ENCODE assay signal across 28 cellular contexts in the genomic region with DNA sequence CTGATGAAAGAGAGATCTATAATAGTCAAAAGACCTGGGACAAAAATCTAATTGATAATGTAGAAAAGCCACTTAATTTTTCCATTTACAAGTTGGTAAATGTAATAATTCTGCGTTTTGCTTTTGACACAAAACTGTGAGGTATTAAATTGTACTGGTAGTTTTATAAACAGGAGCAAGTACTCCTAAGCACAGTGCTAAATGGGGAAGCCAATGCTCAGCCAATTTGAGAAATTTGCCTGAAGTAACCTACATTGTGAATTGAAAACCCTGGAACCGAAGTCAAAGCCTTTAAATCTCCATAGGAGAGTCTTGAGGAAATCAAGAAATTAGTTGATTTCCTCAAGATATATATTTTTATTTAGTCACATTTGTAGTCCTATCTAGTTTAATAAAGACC.
"Had no signal": no experiment of that assay in that cellular context is flagged by ENCODE, and none has a peak within 500 bp of the region (broad histone marks: within the 10 kb centered on the region; RNA-seq: fewer than 3 reads in every experiment).

No MANE protein-coding gene starts in this region.

- H2AFZ ChIP-seq: neural progenitor cell had no signal

- H3K4me1 ChIP-seq: left lung, neural progenitor cell, right atrium auricular region, testis, thyroid gland, upper lobe of left lung, vagina had no signal

- H3K27me3 ChIP-seq: left lung, neural progenitor cell, neutrophil, right atrium auricular region, stomach, testis, thyroid gland, transverse colon, upper lobe of left lung, vagina had no signal

- FAIRE-seq: keratinocyte had no signal

- ATAC-seq: left cardiac atrium; natural killer cell; sciatic nerve; stimulated activated naive B cell treated with anti-CD40 and anti-IgM and Interleukin-4, amounts not matched to agents 10 μg/mL and 1 μg/mL and 100 μg/mL, for 72 hours; stimulated activated naive CD8-positive, alpha-beta T cell treated with anti-CD3 and anti-CD28 coated beads, Interleukin-15, Interleukin-2, amounts not matched to agents 100 U/mL and 50 U/mL, for 24 hours had no signal

- H3K27ac ChIP-seq: left lung, neural progenitor cell, neutrophil, right atrium auricular region, skin epidermis, stomach, testis, thyroid gland, transverse colon, upper lobe of left lung, vagina had no signal

- DNase-seq: hippocampal formation; kidney glomerular epithelial cell; left cardiac atrium; left lung; mesendoderm; naive B cell; natural killer cell; nephron progenitor cell; occipital lobe; stimulated activated CD4-positive, alpha-beta T cell treated with anti-CD3 and anti-CD28 coated beads, Interleukin-12 subunit alpha, Interleukin-12 subunit beta, amount 100 ng/mL, for 4 hours; stimulated activated CD4-positive, alpha-beta T cell treated with anti-CD3 and anti-CD28 coated beads, Interleukin-15, amount 100 ng/mL, for 24 hours; stimulated activated CD4-positive, alpha-beta T cell treated with anti-CD3 and anti-CD28 coated beads, Interleukin-2, amount 100 ng/mL, for 24 hours; stimulated activated CD4-positive, alpha-beta T cell treated with anti-CD3 and anti-CD28 coated beads, Interleukin-4, amount 100 ng/mL, for 1 hour; stimulated activated naive B cell treated with anti-CD40 and anti-IgM and Interleukin-4, amounts not matched to agents 10 μg/mL and 1 μg/mL and 100 μg/mL, for 72 hours; stimulated activated naive CD8-positive, alpha-beta T cell treated with anti-CD3 and anti-CD28 coated beads, Interleukin-15, Interleukin-2, amounts not matched to agents 100 U/mL and 50 U/mL, for 24 hours; stomach; testis; thyroid gland; transverse colon; upper lobe of left lung had no signal

- H3K9me3 ChIP-seq: neutrophil, stomach, testis, thyroid gland, upper lobe of left lung, vagina had no signal

- H3K36me3 ChIP-seq: left lung, neutrophil, right atrium auricular region, stomach, thyroid gland, transverse colon, upper lobe of left lung, vagina had no signal

- H3K9ac ChIP-seq: neural progenitor cell had no signal

- H3K4me2 ChIP-seq: neural progenitor cell had no signal

- H3K4me3 ChIP-seq: left lung, lung, neural progenitor cell, right atrium auricular region, skin epidermis, stomach, testis, thyroid gland, transverse colon, upper lobe of left lung, vagina had no signal
